ENCODE assay signal across 20 cellular contexts in the genomic region with DNA sequence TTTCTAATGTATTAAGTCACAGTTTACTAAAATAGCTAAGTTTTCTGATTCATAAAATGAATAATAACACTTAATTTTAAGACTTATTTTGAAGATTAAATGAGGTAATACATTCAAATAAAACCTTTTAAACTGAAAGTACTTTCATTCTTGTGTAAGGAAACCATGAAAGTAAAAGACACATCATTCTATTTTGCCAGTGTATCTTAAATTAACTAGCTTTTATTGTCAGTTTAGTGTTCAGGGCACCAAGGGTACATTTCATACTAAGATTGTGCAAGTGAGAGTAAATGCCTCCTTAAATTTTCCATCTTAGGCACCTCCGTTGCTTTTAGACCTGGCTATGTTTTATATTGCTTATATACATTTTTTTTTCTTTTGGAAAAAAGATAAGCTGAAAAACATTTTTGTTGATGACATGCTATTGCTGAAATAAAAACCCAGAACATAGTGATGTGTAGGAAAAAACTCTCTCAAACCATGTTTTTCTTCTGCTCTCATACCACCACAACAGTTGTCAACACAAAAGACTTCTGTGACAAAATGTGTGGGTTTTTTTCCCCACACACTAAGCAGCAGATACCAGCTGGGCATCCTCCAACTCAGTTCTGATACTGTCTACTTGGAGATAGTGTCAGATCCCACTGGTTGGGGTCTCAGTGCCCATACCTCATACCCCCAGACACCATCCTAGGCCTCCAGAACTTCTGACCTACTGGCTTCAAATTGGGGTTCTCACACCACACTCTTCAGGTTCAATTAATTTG. TPM values are rescaled to one million over a fixed set of nuclear protein-coding genes. Genes with fewer than 3 reads are reported as not detected.
DNase-seq lines count a peak whose midpoint lies in the region; ATAC-seq, FAIRE-seq and TF ChIP-seq lines count a peak whose summit lies in the region.
"Had no signal": no experiment of that assay in that cellular context is flagged by ENCODE, and none has a peak within 500 bp of the region (broad histone marks: within the 10 kb centered on the region; RNA-seq: fewer than 3 reads in every experiment).

No MANE protein-coding gene starts in this region.

- H3K9ac ChIP-seq in PC-3 (ENCODE audit: low read length) = no peak overlapping the region

- no peaks in the 10 kb centered on the region for H3K79me2 ChIP-seq in PC-3 (ENCODE audit: low read length)

- peaks cover 0 to 11% of the 10 kb centered on the region in 2 donors for H3K4me1 ChIP-seq in naive thymus-derived CD4-positive, alpha-beta T cell (ENCODE audit: control insufficient read depth in 2 of 2, insufficient read depth in 2 of 2, low read length in 2 of 2)
- H3K4me1 ChIP-seq in esophagus squamous epithelium (peaks cover 5 to 29% (median 15%) of the 10 kb centered on the region in 3 donors), PC-3 (ENCODE audit: insufficient read depth, low read length) (peaks cover 27% of the 10 kb centered on the region)
- H3K4me1 ChIP-seq: uterus had no signal

- no peaks in the 10 kb centered on the region for H3K36me3 ChIP-seq in naive thymus-derived CD4-positive, alpha-beta T cell (ENCODE audit: control insufficient read depth in 2 of 3, insufficient read depth in 3 of 3, low read length in 3 of 3)
- H3K36me3 ChIP-seq in esophagus squamous epithelium (no peaks in the 10 kb centered on the region), PC-3 (ENCODE audit: low read depth, low read length) (no peaks in the 10 kb centered on the region)
- H3K36me3 ChIP-seq: lower lobe of right lung, uterus had no signal

- intact Hi-C loops in CD14-positive monocyte (cut with micrococcal nuclease) = loop anchor here in 1 of 2 donors (10.0 kb wide), 1 partner anchor 61 kb away; no protein-coding TSS in a partner anchor
- intact Hi-C loops in naive thymus-derived CD4-positive, alpha-beta T cell (cut with micrococcal nuclease) = loop anchor here in 1 of 2 donors (2.0 kb wide), 1 partner anchor 31 kb away; the partner anchor contains the start of gene LPAR6
- intact Hi-C loops in esophagus squamous epithelium (cut with DNase I) = no loop called here
- intact Hi-C loops in PC-3 (cut with micrococcal nuclease) = no loop called here

- peak overlapping the region in 5 of 7 donors; percentile 0 to 51 (median 22) for H3K27ac Mint-ChIP-seq in CD14-positive monocyte
- peak overlapping the region; percentile 70 for H3K27ac Mint-ChIP-seq in activated CD8-positive, alpha-beta T cell treated with anti-CD3 and anti-CD28 coated beads, Interleukin-2, amount 10 ng/mL, durations not matched to agents 7 days and 5 days
- peak overlapping the region in 6 of 9 donors; percentile 32 to 92 (median 76) for H3K27ac Mint-ChIP-seq in naive thymus-derived CD4-positive, alpha-beta T cell
- H3K27ac Mint-ChIP-seq: B cell had no signal

- no peaks in the 10 kb centered on the region for H3K9me3 Mint-ChIP-seq in CD14-positive monocyte
- H3K9me3 Mint-ChIP-seq in activated CD8-positive, alpha-beta T cell treated with anti-CD3 and anti-CD28 coated beads, Interleukin-2, amount 10 ng/mL, durations not matched to agents 7 days and 5 days (ENCODE audit: insufficient read depth) = no peaks in the 10 kb centered on the region
- H3K9me3 Mint-ChIP-seq in naive thymus-derived CD4-positive, alpha-beta T cell = peaks cover 0 to 2% (median 0%) of the 10 kb centered on the region in 11 donors

- peaks cover 16% of the 10 kb centered on the region for H3K4me1 Mint-ChIP-seq in CD14-positive monocyte
- peaks cover 32% of the 10 kb centered on the region for H3K4me1 Mint-ChIP-seq in activated CD8-positive, alpha-beta T cell treated with anti-CD3 and anti-CD28 coated beads, Interleukin-2, amount 10 ng/mL, durations not matched to agents 7 days and 5 days (ENCODE audit: low read depth)
- peaks cover 12 to 25% (median 22%) of the 10 kb centered on the region in 7 donors for H3K4me1 Mint-ChIP-seq in naive thymus-derived CD4-positive, alpha-beta T cell

- H3F3A ChIP-seq in PC-3 (ENCODE audit: low read length, unreplicated experiment) = peaks cover 3% of the 10 kb centered on the region

- H3K36me3 Mint-ChIP-seq in CD14-positive monocyte = peaks cover 15 to 18% of the 10 kb centered on the region in 2 donors
- peaks cover 40% of the 10 kb centered on the region for H3K36me3 Mint-ChIP-seq in activated CD8-positive, alpha-beta T cell treated with anti-CD3 and anti-CD28 coated beads, Interleukin-2, amount 10 ng/mL, durations not matched to agents 7 days and 5 days (ENCODE audit: low read depth)
- peaks cover 0 to 8% (median 0%) of the 10 kb centered on the region in 5 donors for H3K36me3 Mint-ChIP-seq in naive thymus-derived CD4-positive, alpha-beta T cell

- H2AFZ ChIP-seq in PC-3 (ENCODE audit: low read length) = no peak overlapping the region

- no peak for DNase-seq in CD14-positive monocyte (ENCODE audit: low spot score)
- DNase-seq in activated CD8-positive, alpha-beta T cell treated with anti-CD3 and anti-CD28 coated beads, Interleukin-2, amount 10 ng/mL, durations not matched to agents 7 days and 5 days = no peak
- DNase-seq in naive thymus-derived CD4-positive, alpha-beta T cell = peak in 3 of 9 donors; percentile 8 to 16 (median 9)
- DNase-seq in germinal center (ENCODE audit: low spot score) = no peak
- no peak for DNase-seq in esophagus squamous epithelium (lab: John Stamatoyannopoulos, UW)
- no peak for DNase-seq in PC-3
- DNase-seq: central memory CD4-positive, alpha-beta T cell; effector memory CD4-positive, alpha-beta T cell; GDM1; HCEC 1CT; head of caudate nucleus; lower lobe of right lung; NCI-H2029; posterior cingulate gyrus; Right ventricle myocardium superior; stimulated activated CD4-positive, alpha-beta T cell treated with anti-CD3 and anti-CD28 coated beads, Interleukin-2, amount 100 ng/mL, for 24 hours; substantia nigra; uterus had no signal

- H3K9me2 ChIP-seq in PC-3 (replicated peaks; ENCODE audit: low read length) = no peaks in the 10 kb centered on the region

- H3K4me2 ChIP-seq in PC-3 (ENCODE audit: low read length) = no peak overlapping the region

- no peak overlapping the region for H3K4me3 ChIP-seq in naive thymus-derived CD4-positive, alpha-beta T cell (ENCODE audit: low read length)
- H3K4me3 ChIP-seq in esophagus squamous epithelium (no peak overlapping the region), PC-3 (ENCODE audit: low read length) (no peak overlapping the region)
- H3K4me3 ChIP-seq: lower lobe of right lung, uterus had no signal

- POLR2A ChIA-PET in activated CD8-positive, alpha-beta T cell treated with anti-CD3 and anti-CD28 coated beads, Interleukin-2, amount 10 ng/mL, durations not matched to agents 7 days and 5 days (lab: Charles Lee) = interaction anchor here (0.8 to 1.1 kb wide), 2 partner anchors 49 to 349 kb away, joined by 3 read pairs; partner anchors contain the start of gene MED4
- POLR2A ChIA-PET in naive thymus-derived CD4-positive, alpha-beta T cell (lab: Charles Lee) = interaction anchor here (0.6 to 1.4 kb wide), 4 partner anchors 7 to 1348 kb away, joined by 3 to 9 read pairs (median 3); no protein-coding TSS in a partner anchor
- POLR2A ChIA-PET in PC-3 (lab: Charles Lee; ENCODE audit: unreplicated experiment) = no interaction called here

- H3K27me3 ChIP-seq in naive thymus-derived CD4-positive, alpha-beta T cell (ENCODE audit: control insufficient read depth in 2 of 2, insufficient read depth in 2 of 2, low read length in 2 of 2) = no peaks in the 10 kb centered on the region
- H3K27me3 ChIP-seq in esophagus squamous epithelium (no peaks in the 10 kb centered on the region), PC-3 (ENCODE audit: low read length) (no peaks in the 10 kb centered on the region)
- H3K27me3 ChIP-seq: uterus had no signal

- no TSS peak for BruUV-seq in PC-3 (replicated peaks; lab: Mats Ljungman, UMichigan)

- no peak overlapping the region for H3K27ac ChIP-seq in naive thymus-derived CD4-positive, alpha-beta T cell (ENCODE audit: low read depth, low read length)
- H3K27ac ChIP-seq in esophagus squamous epithelium = no peak overlapping the region
- no peak overlapping the region for H3K27ac ChIP-seq in PC-3 (ENCODE audit: low read length)
- H3K27ac ChIP-seq: lower lobe of right lung had no signal

- peak; percentile 98 for FAIRE-seq in A204.1 (lab: Jason Lieb, UNC)

- WGBS in esophagus squamous epithelium, 2 donors = 45 to 65% methylated on average over 1 of the region's 1 CpG

- no peak overlapping the region for H3K4me3 Mint-ChIP-seq in CD14-positive monocyte
- peak overlapping the region; percentile 47 for H3K4me3 Mint-ChIP-seq in activated CD8-positive, alpha-beta T cell treated with anti-CD3 and anti-CD28 coated beads, Interleukin-2, amount 10 ng/mL, durations not matched to agents 7 days and 5 days
- peak overlapping the region; percentile 22 to 78 (median 65) for H3K4me3 Mint-ChIP-seq in naive thymus-derived CD4-positive, alpha-beta T cell
- H3K4me3 Mint-ChIP-seq: B cell had no signal

- peak; percentile 67 for ATAC-seq in activated CD8-positive, alpha-beta T cell treated with anti-CD3 and anti-CD28 coated beads, Interleukin-2, amount 10 ng/mL, durations not matched to agents 7 days and 5 days
- ATAC-seq in naive thymus-derived CD4-positive, alpha-beta T cell = no peak
- ATAC-seq in PC-3 = no peak
- ATAC-seq: lower lobe of right lung had no signal

- CTCF ChIA-PET in activated CD8-positive, alpha-beta T cell treated with anti-CD3 and anti-CD28 coated beads, Interleukin-2, amount 10 ng/mL, durations not matched to agents 7 days and 5 days (lab: Charles Lee) = interaction anchor here (1.1 to 1.4 kb wide), 2 partner anchors 17 to 31 kb away, joined by 3 to 4 read pairs; partner anchors contain the start of gene LPAR6
- CTCF ChIA-PET in naive thymus-derived CD4-positive, alpha-beta T cell (lab: Charles Lee) = interaction anchor here (1.3 to 1.4 kb wide), 2 partner anchors 61 to 136 kb away, joined by 3 to 4 read pairs; no protein-coding TSS in a partner anchor
- CTCF ChIA-PET in PC-3 (lab: Charles Lee) = no interaction called here

- H3K27me3 Mint-ChIP-seq in CD14-positive monocyte (ENCODE audit: low read depth in 3 of 3) = no peaks in the 10 kb centered on the region
- no peaks in the 10 kb centered on the region for H3K27me3 Mint-ChIP-seq in activated CD8-positive, alpha-beta T cell treated with anti-CD3 and anti-CD28 coated beads, Interleukin-2, amount 10 ng/mL, durations not matched to agents 7 days and 5 days (ENCODE audit: low read depth)
- H3K27me3 Mint-ChIP-seq in naive thymus-derived CD4-positive, alpha-beta T cell = no peaks in the 10 kb centered on the region
- H3K27me3 Mint-ChIP-seq: B cell had no signal

- H4K20me1 ChIP-seq in PC-3 (ENCODE audit: low read length) = no peaks in the 10 kb centered on the region

- H3K9me3 ChIP-seq in naive thymus-derived CD4-positive, alpha-beta T cell (ENCODE audit: control insufficient read depth in 2 of 3, low read length in 3 of 3) = no peaks in the 10 kb centered on the region
- no peaks in the 10 kb centered on the region for H3K9me3 ChIP-seq in esophagus squamous epithelium
- H3K9me3 ChIP-seq in PC-3 (ENCODE audit: low read length) = no peaks in the 10 kb centered on the region
- H3K9me3 ChIP-seq: lower lobe of right lung, uterus had no signal

- no peak for TF ChIP-seq POLR2A in esophagus squamous epithelium (IDR thresholded peaks at IDR 0.05)

- no peak for TF ChIP-seq CTCF in CD14-positive monocyte (IDR thresholded peaks at IDR 0.05)
- TF ChIP-seq CTCF in esophagus squamous epithelium (IDR thresholded peaks at IDR 0.05) = no peak
- TF ChIP-seq CTCF in PC-3 (conservative IDR thresholded peaks at IDR 0.05; ENCODE audit: low read depth, low read length) = no peak

RNA-seq across cellular contexts. Expression of gene LPAR6, which starts 30.7 kb away (rescaled TPM):
- polyA plus RNA-seq in CD14-positive monocyte = 10 to 100 TPM; 17.2 to 62.1 TPM
- 10 to 100 TPM; 47.6 to 50.3 TPM for total RNA-seq in activated CD8-positive, alpha-beta T cell treated with anti-CD3 and anti-CD28 coated beads, Interleukin-2, amount 10 ng/mL, durations not matched to agents 7 days and 5 days
- total RNA-seq in naive thymus-derived CD4-positive, alpha-beta T cell = 10 to 100 TPM; 24.1 to 60.4 (median 32.8) TPM
- polyA plus RNA-seq in naive thymus-derived CD4-positive, alpha-beta T cell = 10 to 100 TPM; 51.0 to 59.8 TPM
- total RNA-seq in esophagus squamous epithelium = 100 to 1,000 TPM in 1 of 4 donors, 10 to 100 TPM in 3; 50.6 to 102 (median 82.2) TPM
- total RNA-seq in PC-3 (2014; rRNA removed) = 3.6 TPM in 2 replicates

Comparison
In these comparisons a context has a peak if more than half of its experiments do, and no peak if none do; other contexts are left out.
1. H3K27ac Mint-ChIP-seq: peak in every context shown above with its lines; median percentile 76 in naive thymus-derived CD4-positive, alpha-beta T cell; 70 in activated CD8-positive, alpha-beta T cell treated with anti-CD3 and anti-CD28 coated beads, Interleukin-2, amount 10 ng/mL, durations not matched to agents 7 days and 5 days; 22 in CD14-positive monocyte.
2. H3K4me3 Mint-ChIP-seq: peak in activated CD8-positive, alpha-beta T cell treated with anti-CD3 and anti-CD28 coated beads, Interleukin-2, amount 10 ng/mL, durations not matched to agents 7 days and 5 days (single experiment) and naive thymus-derived CD4-positive, alpha-beta T cell (10 of 10); none in CD14-positive monocyte (0 of 2).